ENCODE assay signal across 2 cellular contexts in genomic region chr19:10737680-10738079, GRCh38.
TF ChIP-seq lines count a peak whose summit lies in the region.

No MANE protein-coding gene starts in this region.

TF ChIP-seq in GM12878, 131 proteins besides CTCF, POLR2A, EP300 and RAD21:
- TF ChIP-seq PAX8 (IDR thresholded peaks at IDR 0.05) (no peak), BMI1 (IDR thresholded peaks at IDR 0.05; ENCODE audit: borderline replicate concordance) (no peak), POU2F2 (IDR thresholded peaks at IDR 0.05; ENCODE audit: borderline replicate concordance, low read depth, low read length) (no peak), FOXK2 (IDR thresholded peaks at IDR 0.05) (no peak)
- TF ChIP-seq, protein P1, sequence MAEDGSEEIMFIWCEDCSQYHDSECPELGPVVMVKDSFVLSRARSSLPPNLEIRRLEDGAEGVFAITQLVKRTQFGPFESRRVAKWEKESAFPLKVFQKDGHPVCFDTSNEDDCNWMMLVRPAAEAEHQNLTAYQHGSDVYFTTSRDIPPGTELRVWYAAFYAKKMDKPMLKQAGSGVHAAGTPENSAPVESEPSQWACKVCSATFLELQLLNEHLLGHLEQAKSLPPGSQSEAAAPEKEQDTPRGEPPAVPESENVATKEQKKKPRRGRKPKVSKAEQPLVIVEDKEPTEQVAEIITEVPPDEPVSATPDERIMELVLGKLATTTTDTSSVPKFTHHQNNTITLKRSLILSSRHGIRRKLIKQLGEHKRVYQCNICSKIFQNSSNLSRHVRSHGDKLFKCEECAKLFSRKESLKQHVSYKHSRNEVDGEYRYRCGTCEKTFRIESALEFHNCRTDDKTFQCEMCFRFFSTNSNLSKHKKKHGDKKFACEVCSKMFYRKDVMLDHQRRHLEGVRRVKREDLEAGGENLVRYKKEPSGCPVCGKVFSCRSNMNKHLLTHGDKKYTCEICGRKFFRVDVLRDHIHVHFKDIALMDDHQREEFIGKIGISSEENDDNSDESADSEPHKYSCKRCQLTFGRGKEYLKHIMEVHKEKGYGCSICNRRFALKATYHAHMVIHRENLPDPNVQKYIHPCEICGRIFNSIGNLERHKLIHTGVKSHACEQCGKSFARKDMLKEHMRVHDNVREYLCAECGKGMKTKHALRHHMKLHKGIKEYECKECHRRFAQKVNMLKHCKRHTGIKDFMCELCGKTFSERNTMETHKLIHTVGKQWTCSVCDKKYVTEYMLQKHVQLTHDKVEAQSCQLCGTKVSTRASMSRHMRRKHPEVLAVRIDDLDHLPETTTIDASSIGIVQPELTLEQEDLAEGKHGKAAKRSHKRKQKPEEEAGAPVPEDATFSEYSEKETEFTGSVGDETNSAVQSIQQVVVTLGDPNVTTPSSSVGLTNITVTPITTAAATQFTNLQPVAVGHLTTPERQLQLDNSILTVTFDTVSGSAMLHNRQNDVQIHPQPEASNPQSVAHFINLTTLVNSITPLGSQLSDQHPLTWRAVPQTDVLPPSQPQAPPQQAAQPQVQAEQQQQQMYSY (CRISPR knock-in tag; IDR thresholded peaks at IDR 0.05): no peak
- TF ChIP-seq, protein P2, sequence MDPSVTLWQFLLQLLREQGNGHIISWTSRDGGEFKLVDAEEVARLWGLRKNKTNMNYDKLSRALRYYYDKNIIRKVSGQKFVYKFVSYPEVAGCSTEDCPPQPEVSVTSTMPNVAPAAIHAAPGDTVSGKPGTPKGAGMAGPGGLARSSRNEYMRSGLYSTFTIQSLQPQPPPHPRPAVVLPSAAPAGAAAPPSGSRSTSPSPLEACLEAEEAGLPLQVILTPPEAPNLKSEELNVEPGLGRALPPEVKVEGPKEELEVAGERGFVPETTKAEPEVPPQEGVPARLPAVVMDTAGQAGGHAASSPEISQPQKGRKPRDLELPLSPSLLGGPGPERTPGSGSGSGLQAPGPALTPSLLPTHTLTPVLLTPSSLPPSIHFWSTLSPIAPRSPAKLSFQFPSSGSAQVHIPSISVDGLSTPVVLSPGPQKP (IDR thresholded peaks at IDR 0.05; ENCODE audit: low read depth, low read length): no peak

TF ChIP-seq in HEK293T, 16 proteins besides CTCF, POLR2A, EP300 and RAD21:
- TF ChIP-seq CTBP1 (IDR thresholded peaks at IDR 0.05; ENCODE audit: borderline replicate concordance) (no peak), FOXK2 (IDR thresholded peaks at IDR 0.05) (no peak), LEF1 (IDR thresholded peaks at IDR 0.05; ENCODE audit: borderline replicate concordance) (no peak), NFRKB (IDR thresholded peaks at IDR 0.05) (no peak), ZNF384 (IDR thresholded peaks at IDR 0.05) (no peak)
